Comparison of ENCODE assay signal across 8 cellular contexts in the genomic region with DNA sequence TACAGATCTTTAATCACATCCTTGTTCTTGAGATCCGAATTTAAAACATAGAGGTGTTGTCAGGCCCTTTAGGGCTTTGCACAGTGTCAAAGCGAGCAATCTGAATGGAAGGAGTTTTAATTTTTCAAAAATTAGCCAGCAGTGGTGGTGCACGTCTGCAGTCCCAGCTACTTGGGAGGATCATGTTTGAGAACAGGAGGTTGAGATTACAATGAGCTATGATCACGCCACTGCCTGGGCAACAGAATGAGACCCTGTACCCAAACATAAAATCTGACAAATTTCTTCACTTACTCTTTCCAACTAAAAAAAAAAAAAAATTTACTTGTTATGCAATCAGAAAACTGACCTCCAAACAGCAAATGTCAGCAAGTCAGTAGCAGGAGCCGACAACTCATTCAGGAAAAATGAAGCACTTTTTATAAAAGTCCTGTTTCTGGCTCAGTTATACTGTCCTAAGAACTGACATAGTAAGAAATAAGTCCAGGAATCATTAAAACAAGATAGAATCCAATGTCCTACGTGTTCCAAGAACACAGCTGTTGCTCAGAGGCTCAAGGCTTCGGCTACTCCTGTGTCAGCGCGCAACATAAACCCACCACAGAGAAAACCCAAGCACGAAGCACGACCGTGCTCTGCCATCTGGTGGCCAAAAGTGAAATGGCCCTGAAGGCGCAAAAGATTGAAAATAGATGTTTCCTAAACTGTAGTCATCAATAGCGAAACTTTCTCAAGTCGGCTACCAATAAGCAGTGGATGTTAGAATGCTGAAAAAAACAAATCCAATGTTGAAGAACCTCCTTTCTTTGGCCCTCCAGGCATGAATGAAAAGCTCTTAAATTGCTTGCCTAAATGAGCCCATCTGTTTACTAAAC.
DNase-seq lines count a peak whose midpoint lies in the region; ATAC-seq lines count a peak whose summit lies in the region.

No MANE protein-coding gene starts in this region.

- H3K4me1 ChIP-seq in CD4-positive, CD25-positive, alpha-beta regulatory T cell (ENCODE audit: control insufficient read depth, insufficient read depth, low read length, poor library complexity, severe bottlenecking) = no peaks in the 10 kb centered on the region
- H3K4me1 ChIP-seq in endocrine pancreas (ENCODE audit: control insufficient read depth, insufficient read depth, low read length) (no peaks in the 10 kb centered on the region), muscle layer of colon (ENCODE audit: insufficient read depth, low read length) (peaks cover 3% of the 10 kb centered on the region)

- H3K27me3 ChIP-seq in CD4-positive, CD25-positive, alpha-beta regulatory T cell (ENCODE audit: control insufficient read depth, insufficient read depth, low read length) = no peaks in the 10 kb centered on the region
- H3K27me3 ChIP-seq in endocrine pancreas (ENCODE audit: control insufficient read depth, insufficient read depth, low read length) (no peaks in the 10 kb centered on the region), muscle layer of colon (ENCODE audit: control insufficient read depth in 1 of 2, insufficient read depth in 2 of 2, low read length in 2 of 2) (no peaks in the 10 kb centered on the region)

- POLR2A ChIA-PET in activated CD8-positive, alpha-beta T cell treated with anti-CD3 and anti-CD28 coated beads, Interleukin-2, amount 10 ng/mL, durations not matched to agents 7 days and 5 days (lab: Charles Lee) = no interaction called here

- H3K36me3 Mint-ChIP-seq in CD4-positive, CD25-positive, alpha-beta regulatory T cell = no peaks in the 10 kb centered on the region
- H3K36me3 Mint-ChIP-seq in activated CD8-positive, alpha-beta T cell treated with anti-CD3 and anti-CD28 coated beads, Interleukin-2, amount 10 ng/mL, durations not matched to agents 7 days and 5 days (ENCODE audit: low read depth) = no peaks in the 10 kb centered on the region
- no peaks in the 10 kb centered on the region for H3K36me3 Mint-ChIP-seq in stimulated activated effector memory CD8-positive, alpha-beta T cell treated with anti-CD3 and anti-CD28 coated beads, Interleukin-12 subunit alpha, Interleukin-12 subunit beta, amount 100 ng/mL, for 72 hours

- no peaks in the 10 kb centered on the region for H3K36me3 ChIP-seq in CD4-positive, CD25-positive, alpha-beta regulatory T cell (ENCODE audit: control insufficient read depth, insufficient read depth, low read length)
- no peaks in the 10 kb centered on the region for H3K36me3 ChIP-seq in endocrine pancreas (ENCODE audit: control insufficient read depth, insufficient read depth, low read length)
- no peaks in the 10 kb centered on the region for H3K36me3 ChIP-seq in muscle layer of colon (ENCODE audit: insufficient read depth, low read length)

- H3K9me3 Mint-ChIP-seq in CD4-positive, CD25-positive, alpha-beta regulatory T cell = peaks cover 0 to 9% (median 0%) of the 10 kb centered on the region in 7 donors
- peaks cover 15% of the 10 kb centered on the region for H3K9me3 Mint-ChIP-seq in activated CD8-positive, alpha-beta T cell treated with anti-CD3 and anti-CD28 coated beads, Interleukin-2, amount 10 ng/mL, durations not matched to agents 7 days and 5 days (ENCODE audit: insufficient read depth)
- H3K9me3 Mint-ChIP-seq in stimulated activated effector memory CD8-positive, alpha-beta T cell treated with anti-CD3 and anti-CD28 coated beads, Interleukin-12 subunit alpha, Interleukin-12 subunit beta, amount 100 ng/mL, for 72 hours = peaks cover 4% of the 10 kb centered on the region

- peak in 1 of 2 donors; percentile 57 for ATAC-seq in CD4-positive, CD25-positive, alpha-beta regulatory T cell (ENCODE audit: low read depth in 2 of 2)
- peak; percentile 91 for ATAC-seq in GM19035 (IDR thresholded peaks at IDR 0.05; ENCODE audit: unreplicated experiment)
- peak; percentile 98 for ATAC-seq in HG03354 (IDR thresholded peaks at IDR 0.05; ENCODE audit: poor library complexity, severe bottlenecking, unreplicated experiment)
- ATAC-seq in activated CD8-positive, alpha-beta T cell treated with anti-CD3 and anti-CD28 coated beads, Interleukin-2, amount 10 ng/mL, durations not matched to agents 7 days and 5 days = peak; percentile 79
- ATAC-seq in stimulated activated effector memory CD8-positive, alpha-beta T cell treated with anti-CD3 and anti-CD28 coated beads, Interleukin-12 subunit alpha, Interleukin-12 subunit beta, amount 100 ng/mL, for 72 hours = peak; percentile 67

- H3K27ac ChIP-seq in CD4-positive, CD25-positive, alpha-beta regulatory T cell (ENCODE audit: insufficient read depth, low read length, poor library complexity, severe bottlenecking) = no peak overlapping the region
- H3K27ac ChIP-seq in muscle layer of colon (ENCODE audit: low read depth, low read length) = peak overlapping the region; percentile 14

- H3K27me3 Mint-ChIP-seq in CD4-positive, CD25-positive, alpha-beta regulatory T cell = peaks cover 24% of the 10 kb centered on the region
- H3K27me3 Mint-ChIP-seq in activated CD8-positive, alpha-beta T cell treated with anti-CD3 and anti-CD28 coated beads, Interleukin-2, amount 10 ng/mL, durations not matched to agents 7 days and 5 days (ENCODE audit: low read depth) = peaks cover 10% of the 10 kb centered on the region

- no peak overlapping the region for H3K9ac ChIP-seq in endocrine pancreas (ENCODE audit: control insufficient read depth, insufficient read depth, low read length)
- H3K9ac ChIP-seq in muscle layer of colon (ENCODE audit: low read length) = no peak overlapping the region

- no peak overlapping the region for H3K4me3 ChIP-seq in CD4-positive, CD25-positive, alpha-beta regulatory T cell (ENCODE audit: low read depth, low read length)
- H3K4me3 ChIP-seq in endocrine pancreas (ENCODE audit: control insufficient read depth, insufficient read depth, low read length) (peak overlapping the region; percentile 2), muscle layer of colon (ENCODE audit: low read depth in 1 of 2, low read length in 2 of 2) (no peak overlapping the region)

- H3K27ac Mint-ChIP-seq in CD4-positive, CD25-positive, alpha-beta regulatory T cell = peak overlapping the region in 1 of 3 donors; percentile 2
- no peak overlapping the region for H3K27ac Mint-ChIP-seq in activated CD8-positive, alpha-beta T cell treated with anti-CD3 and anti-CD28 coated beads, Interleukin-2, amount 10 ng/mL, durations not matched to agents 7 days and 5 days
- no peak overlapping the region for H3K27ac Mint-ChIP-seq in stimulated activated effector memory CD8-positive, alpha-beta T cell treated with anti-CD3 and anti-CD28 coated beads, Interleukin-12 subunit alpha, Interleukin-12 subunit beta, amount 100 ng/mL, for 72 hours

- DNase-seq in CD4-positive, CD25-positive, alpha-beta regulatory T cell = peak; percentile 11 to 45 (median 39)
- DNase-seq in NCI-H69 (lab: John Stamatoyannopoulos, UW) = peak; percentile 62
- peak; percentile 68 for DNase-seq in activated CD8-positive, alpha-beta T cell treated with anti-CD3 and anti-CD28 coated beads, Interleukin-2, amount 10 ng/mL, durations not matched to agents 7 days and 5 days
- peak; percentile 43 to 77 for DNase-seq in stimulated activated effector memory CD8-positive, alpha-beta T cell treated with anti-CD3 and anti-CD28 coated beads, Interleukin-12 subunit alpha, Interleukin-12 subunit beta, amount 100 ng/mL, for 72 hours (ENCODE audit: low spot score in 2 of 2)

- H3K9me3 ChIP-seq in CD4-positive, CD25-positive, alpha-beta regulatory T cell (ENCODE audit: control insufficient read depth in 2 of 2, low read length in 2 of 2) = peaks cover 0 to 2% of the 10 kb centered on the region in 2 experiments
- H3K9me3 ChIP-seq in endocrine pancreas (ENCODE audit: control insufficient read depth, low read length) (no peaks in the 10 kb centered on the region), muscle layer of colon (ENCODE audit: low read length) (no peaks in the 10 kb centered on the region)

- peaks cover 0 to 8% (median 2%) of the 10 kb centered on the region in 4 donors for H3K4me1 Mint-ChIP-seq in CD4-positive, CD25-positive, alpha-beta regulatory T cell
- peaks cover 8% of the 10 kb centered on the region for H3K4me1 Mint-ChIP-seq in activated CD8-positive, alpha-beta T cell treated with anti-CD3 and anti-CD28 coated beads, Interleukin-2, amount 10 ng/mL, durations not matched to agents 7 days and 5 days (ENCODE audit: low read depth)
- no peaks in the 10 kb centered on the region for H3K4me1 Mint-ChIP-seq in stimulated activated effector memory CD8-positive, alpha-beta T cell treated with anti-CD3 and anti-CD28 coated beads, Interleukin-12 subunit alpha, Interleukin-12 subunit beta, amount 100 ng/mL, for 72 hours

- CTCF ChIA-PET in activated CD8-positive, alpha-beta T cell treated with anti-CD3 and anti-CD28 coated beads, Interleukin-2, amount 10 ng/mL, durations not matched to agents 7 days and 5 days (lab: Charles Lee) = interaction anchor here (0.8 to 2.4 kb wide), 8 partner anchors 9 to 1077 kb away, joined by 3 to 11 read pairs (median 4); no protein-coding TSS in a partner anchor

- no peak overlapping the region for H3K4me3 Mint-ChIP-seq in CD4-positive, CD25-positive, alpha-beta regulatory T cell
- no peak overlapping the region for H3K4me3 Mint-ChIP-seq in activated CD8-positive, alpha-beta T cell treated with anti-CD3 and anti-CD28 coated beads, Interleukin-2, amount 10 ng/mL, durations not matched to agents 7 days and 5 days
- H3K4me3 Mint-ChIP-seq in stimulated activated effector memory CD8-positive, alpha-beta T cell treated with anti-CD3 and anti-CD28 coated beads, Interleukin-12 subunit alpha, Interleukin-12 subunit beta, amount 100 ng/mL, for 72 hours = no peak overlapping the region
